In the genomic region with DNA sequence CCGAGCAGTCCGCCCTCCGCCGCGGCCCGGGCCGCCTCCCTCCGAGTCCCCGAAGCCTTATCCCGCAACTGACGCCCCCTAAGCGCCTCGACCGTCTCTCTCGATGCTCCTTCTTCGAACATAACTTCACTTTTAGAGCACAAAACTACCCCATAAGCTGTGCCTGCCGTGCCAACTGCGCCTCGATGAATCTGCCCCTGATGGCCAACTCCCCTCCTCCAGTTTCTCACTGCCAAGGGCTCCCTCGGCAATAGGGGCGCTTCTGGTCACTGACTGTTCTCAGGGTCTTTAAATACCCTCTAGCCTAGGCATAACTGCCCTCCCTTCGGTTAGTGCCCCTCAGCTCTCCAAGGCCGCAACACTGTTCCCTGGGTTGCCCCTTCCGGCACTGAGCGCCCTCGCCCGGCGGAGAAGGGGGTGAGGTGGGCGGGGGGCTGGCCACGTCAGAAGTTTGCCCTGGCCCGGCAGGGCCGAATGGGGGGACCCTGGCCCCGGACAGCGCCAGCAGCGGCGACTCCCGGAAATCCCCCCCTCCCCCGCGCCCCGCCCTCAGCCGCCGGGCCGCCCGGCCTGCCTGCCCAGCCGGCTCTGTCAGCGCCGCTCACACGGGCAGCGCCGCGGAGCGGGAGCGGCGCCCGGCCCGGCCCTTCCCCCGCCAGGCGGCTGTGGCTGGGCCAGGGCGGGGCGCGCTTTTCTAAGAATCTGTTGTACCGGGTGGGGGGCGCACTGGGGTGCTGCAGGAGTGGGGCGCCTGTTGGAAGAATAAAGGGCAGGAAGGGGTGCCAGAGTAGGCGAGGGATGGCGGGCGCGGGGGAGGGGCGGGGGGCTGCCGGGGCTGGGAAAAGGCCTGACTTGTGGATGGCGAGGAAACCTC, we compare ENCODE assay signal across 1 cellular context.
TF ChIP-seq lines count a peak whose summit lies in the region.

No MANE protein-coding gene starts in this region.

TF ChIP-seq in GM23338, 12 proteins besides CTCF, POLR2A, EP300 and RAD21:
- TF ChIP-seq CREB1 (CRISPR knock-in tag; IDR thresholded peaks at IDR 0.05; ENCODE audit: low read depth) = peak; percentile 85
- peak; percentile 84 for TF ChIP-seq POLR2AphosphoS5 (IDR thresholded peaks at IDR 0.05; ENCODE audit: low read depth)
- TF ChIP-seq REST (IDR thresholded peaks at IDR 0.05; ENCODE audit: unreplicated experiment) = no peak
- no peak for TF ChIP-seq NANOG (IDR thresholded peaks at IDR 0.05; ENCODE audit: borderline replicate concordance)
- peak; percentile 15; the same call in 1 of the 2 replicates for TF ChIP-seq ETS1 (IDR thresholded peaks at IDR 0.05)
- TF ChIP-seq ZNF331 (CRISPR knock-in tag; IDR thresholded peaks at IDR 0.05; ENCODE audit: low read depth) = no peak
- TF ChIP-seq EZH2 (IDR thresholded peaks at IDR 0.05; ENCODE audit: low read depth, unreplicated experiment) = no peak
TF ChIP-seq in GM23338: peak in this region for 3.
